Comparison of ENCODE assay signal across 10 cellular contexts in the genomic region with DNA sequence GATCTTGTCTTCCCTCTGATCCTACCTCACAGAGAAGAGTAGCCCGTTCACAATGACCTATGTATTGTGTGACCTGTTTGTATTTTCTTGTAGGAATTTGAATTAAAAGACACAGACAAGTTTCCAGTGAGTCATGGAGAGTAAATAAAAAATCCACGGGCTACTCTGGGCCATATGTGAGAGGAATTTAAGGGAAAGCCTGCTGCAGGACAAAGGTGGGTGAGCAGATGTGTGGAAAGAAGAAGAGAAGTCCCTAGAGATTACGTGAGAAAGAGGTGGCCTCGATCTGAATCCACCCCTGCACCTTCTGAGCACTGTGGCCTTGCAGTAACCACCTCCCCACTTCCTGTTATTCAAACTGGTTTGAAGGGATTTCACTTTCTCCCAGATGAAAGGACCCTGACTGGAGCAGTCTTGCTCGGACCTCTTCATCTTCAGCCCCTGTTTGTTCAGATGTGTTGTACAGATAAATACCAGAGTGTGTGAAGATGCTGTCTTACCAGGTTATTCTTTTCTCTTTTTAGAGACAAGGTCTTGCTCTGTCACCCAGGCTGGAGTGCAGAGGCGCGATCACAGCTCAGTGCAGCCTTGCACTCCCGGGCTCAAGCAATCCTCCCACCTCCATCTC.
DNase-seq lines count a peak whose midpoint lies in the region; ATAC-seq and TF ChIP-seq lines count a peak whose summit lies in the region.
"Had no signal": no experiment of that assay in that cellular context is flagged by ENCODE, and none has a peak within 500 bp of the region (broad histone marks: within the 10 kb centered on the region; RNA-seq: fewer than 3 reads in every experiment).

No MANE protein-coding gene starts in this region.

- H3K27me3 ChIP-seq in MG63 (no peaks in the 10 kb centered on the region), body of pancreas (no peaks in the 10 kb centered on the region)
- H3K27me3 ChIP-seq: SJSA1 had no signal

- H3K27me3 Mint-ChIP-seq in activated T-helper 2 cell treated with anti-CD3 and anti-CD28 coated beads, Interferon-gamma antibody, Interleukin-2, Interleukin-4, amounts not matched to agents 10 μg/mL and 5 μg/mL and 100 μg/mL, durations not matched to agents 14 hours and 24 hours and 36 hours (ENCODE audit: low read depth), result no peaks in the 10 kb centered on the region

- in situ Hi-C loops in Caki2 (cut with HindIII; ENCODE audit: low pct_unique_long_range_greater_than_20kb, low sequenced_read_pairs), result no loop called here

- H3K36me3 Mint-ChIP-seq in activated T-helper 2 cell treated with anti-CD3 and anti-CD28 coated beads, Interferon-gamma antibody, Interleukin-2, Interleukin-4, amounts not matched to agents 10 μg/mL and 5 μg/mL and 100 μg/mL, durations not matched to agents 14 hours and 24 hours and 36 hours (ENCODE audit: low read depth), result peaks cover 3% of the 10 kb centered on the region

- no peak overlapping the region for H3K4me3 Mint-ChIP-seq in activated T-helper 2 cell treated with anti-CD3 and anti-CD28 coated beads, Interferon-gamma antibody, Interleukin-2, Interleukin-4, amounts not matched to agents 10 μg/mL and 5 μg/mL and 100 μg/mL, durations not matched to agents 14 hours and 24 hours and 36 hours (ENCODE audit: low read depth)

- 65 to 68% methylated on average over 8 of the region's 8 CpGs for WGBS in body of pancreas, 2 donors

- no peak for TF ChIP-seq CTCF in body of pancreas (IDR thresholded peaks at IDR 0.05)

- ATAC-seq in GM19043 (IDR thresholded peaks at IDR 0.05; ENCODE audit: low read depth, unreplicated experiment) (peak; percentile 89), HG03095 (IDR thresholded peaks at IDR 0.05; ENCODE audit: unreplicated experiment) (peak; percentile 78), left cardiac atrium (no peak), body of pancreas (no peak)

- H3K9me3 ChIP-seq in MG63, result no peaks in the 10 kb centered on the region
- no peaks in the 10 kb centered on the region for H3K9me3 ChIP-seq in body of pancreas
- H3K9me3 ChIP-seq: SJSA1 had no signal

- H3K27ac Mint-ChIP-seq in activated T-helper 2 cell treated with anti-CD3 and anti-CD28 coated beads, Interferon-gamma antibody, Interleukin-2, Interleukin-4, amounts not matched to agents 10 μg/mL and 5 μg/mL and 100 μg/mL, durations not matched to agents 14 hours and 24 hours and 36 hours, result peak overlapping the region; percentile 7

- H3K4me1 ChIP-seq in body of pancreas, result no peaks in the 10 kb centered on the region

- intact Hi-C loops in activated T-helper 2 cell treated with anti-CD3 and anti-CD28 coated beads, Interferon-gamma antibody, Interleukin-2, Interleukin-4, amounts not matched to agents 10 μg/mL and 5 μg/mL and 100 μg/mL, durations not matched to agents 14 hours and 24 hours and 36 hours (cut with micrococcal nuclease), result loop anchor here (5.0 kb wide), 2 partner anchors 204 to 226 kb away; a partner anchor contains a TSS
- intact Hi-C loops in left cardiac atrium (cut with DNase I), result no loop called here
- intact Hi-C loops in body of pancreas (cut with DNase I), result no loop called here

- H3K4me1 Mint-ChIP-seq in activated T-helper 2 cell treated with anti-CD3 and anti-CD28 coated beads, Interferon-gamma antibody, Interleukin-2, Interleukin-4, amounts not matched to agents 10 μg/mL and 5 μg/mL and 100 μg/mL, durations not matched to agents 14 hours and 24 hours and 36 hours (ENCODE audit: low read depth), result peaks cover 32% of the 10 kb centered on the region

- H3K4me3 ChIP-seq in MG63, result no peak overlapping the region
- no peak overlapping the region for H3K4me3 ChIP-seq in body of pancreas
- H3K4me3 ChIP-seq: SJSA1 had no signal

- DNase-seq in Caki2 (ENCODE audit: low read depth), result peak; percentile 1
- peak; percentile 36 for DNase-seq in activated T-helper 2 cell treated with anti-CD3 and anti-CD28 coated beads, Interferon-gamma antibody, Interleukin-2, Interleukin-4, amounts not matched to agents 10 μg/mL and 5 μg/mL and 100 μg/mL, durations not matched to agents 14 hours and 24 hours and 36 hours (ENCODE audit: low spot score)
- DNase-seq in NCI-H510A (lab: John Stamatoyannopoulos, UW), result no peak
- no peak for DNase-seq in MG63
- DNase-seq in left cardiac atrium, result no peak
- DNase-seq in body of pancreas, result no peak

- no peaks in the 10 kb centered on the region for H3K9me3 Mint-ChIP-seq in activated T-helper 2 cell treated with anti-CD3 and anti-CD28 coated beads, Interferon-gamma antibody, Interleukin-2, Interleukin-4, amounts not matched to agents 10 μg/mL and 5 μg/mL and 100 μg/mL, durations not matched to agents 14 hours and 24 hours and 36 hours

- H3K27ac ChIP-seq in body of pancreas, result no peak overlapping the region
- H3K27ac ChIP-seq: epithelial cell of prostate, SJSA1 had no signal

- 0 out of 2 replicates have a peak, but pooled peaks cover 4% of the 10 kb centered on the region for H3K36me3 ChIP-seq in MG63
- no peaks in the 10 kb centered on the region for H3K36me3 ChIP-seq in body of pancreas (replicated peaks in 1 of 2; ENCODE audit: insufficient read depth in 1 of 2, low read depth in 2 of 2)
- H3K36me3 ChIP-seq: SJSA1 had no signal

- TF ChIP-seq POLR2A in body of pancreas (IDR thresholded peaks at IDR 0.05), result no peak

Comparison
In these comparisons a context has a peak if more than half of its experiments do, and no peak if none do; other contexts are left out.
1. DNase-seq: peak in Caki2 (single experiment) and activated T-helper 2 cell treated with anti-CD3 and anti-CD28 coated beads, Interferon-gamma antibody, Interleukin-2, Interleukin-4, amounts not matched to agents 10 μg/mL and 5 μg/mL and 100 μg/mL, durations not matched to agents 14 hours and 24 hours and 36 hours (single experiment); none in NCI-H510A (single experiment), MG63 (single experiment), left cardiac atrium (single experiment) and body of pancreas (0 of 4).
2. ATAC-seq: peak in GM19043 (single experiment) and HG03095 (single experiment); none in left cardiac atrium (0 of 2) and body of pancreas (single experiment).